ENCODE assay signal across 8 cellular contexts in the genomic region with DNA sequence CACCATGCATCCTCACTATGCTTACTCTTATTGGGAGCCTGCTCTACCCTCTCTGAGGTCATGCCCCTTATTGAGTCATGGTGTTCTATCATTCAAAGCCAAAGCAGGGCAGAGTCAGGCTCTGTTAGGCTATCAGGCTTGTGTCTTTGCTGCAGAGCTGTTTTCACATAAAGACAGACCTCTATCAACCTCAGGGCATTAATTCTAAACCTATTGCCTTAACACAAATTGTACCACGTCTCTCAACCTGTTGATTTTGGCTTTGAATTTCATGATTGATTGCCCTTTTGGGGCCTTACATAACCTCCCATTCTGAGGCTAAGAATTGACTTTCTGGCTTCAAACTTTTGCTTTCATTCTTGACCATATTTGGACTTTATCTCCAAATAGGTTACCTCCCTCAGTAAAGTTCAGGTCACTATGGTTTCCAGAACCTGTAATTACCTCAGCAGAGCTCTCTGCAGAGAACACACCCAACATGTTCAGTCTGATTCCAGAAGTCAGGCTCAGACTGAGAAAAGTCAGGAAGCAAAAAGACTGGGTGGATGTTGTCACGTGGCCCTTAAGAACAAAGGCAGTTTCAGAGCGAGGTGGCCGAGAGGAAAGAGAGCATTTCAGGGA.
A peak's percentile ranks its signal among the peaks of the same experiment; 100 is the strongest.
DNase-seq lines count a peak whose midpoint lies in the region; FAIRE-seq and TF ChIP-seq lines count a peak whose summit lies in the region.

No MANE protein-coding gene starts in this region.

- FAIRE-seq in RCC 7860 (lab: Jason Lieb, UNC), result peak; percentile 31

- no peak for TF ChIP-seq CTCF in osteocyte (IDR thresholded peaks at IDR 0.05)

- H3K36me3 Mint-ChIP-seq in osteocyte (ENCODE audit: unreplicated experiment), result peaks cover 2% of the 10 kb centered on the region

- H3K4me3 Mint-ChIP-seq in osteocyte (ENCODE audit: unreplicated experiment), result no peak overlapping the region

- H3K4me1 Mint-ChIP-seq in osteocyte (ENCODE audit: unreplicated experiment), result peaks cover 48% of the 10 kb centered on the region

- H3K27me3 Mint-ChIP-seq in osteocyte (ENCODE audit: unreplicated experiment), result no peaks in the 10 kb centered on the region

- H3K9me3 Mint-ChIP-seq in osteocyte (ENCODE audit: unreplicated experiment), result no peaks in the 10 kb centered on the region

- H3K27ac Mint-ChIP-seq in osteocyte (ENCODE audit: unreplicated experiment), result peak overlapping the region; percentile 73

- DNase-seq in GM03348 (ENCODE audit: low spot score) (peak; percentile 39), RCC 7860 (ENCODE audit: low spot score) (peak; percentile 48), foreskin melanocyte (peak; percentile 18), osteocyte (ENCODE audit: extremely low spot score, unreplicated experiment) (no peak), putamen (ENCODE audit: low spot score) (no peak), occipital lobe (lab: John Stamatoyannopoulos, UW) (no peak)
- DNase-seq in activated CD4-positive, CD25-positive, alpha-beta regulatory T cell treated with anti-CD3 and anti-CD28 coated beads, Interleukin-2, amount 50 U/mL, for 72 hours, result no peak
- DNase-seq in activated CD8-positive, alpha-beta memory T cell treated with anti-CD3 and anti-CD28 coated beads, Interleukin-2, amount 50 U/mL, for 48 hours, result no peak

Comparison
In these comparisons a context has a peak if more than half of its experiments do, and no peak if none do; other contexts are left out.
1. DNase-seq: peak in GM03348 (single experiment), RCC 7860 (single experiment) and foreskin melanocyte (single experiment); none in osteocyte (single experiment), activated CD4-positive, CD25-positive, alpha-beta regulatory T cell treated with anti-CD3 and anti-CD28 coated beads, Interleukin-2, amount 50 U/mL, for 72 hours (single experiment), putamen (single experiment), occipital lobe (single experiment) and activated CD8-positive, alpha-beta memory T cell treated with anti-CD3 and anti-CD28 coated beads, Interleukin-2, amount 50 U/mL, for 48 hours (single experiment).